8 cellular contexts compared by ENCODE assay signal in the genomic region with DNA sequence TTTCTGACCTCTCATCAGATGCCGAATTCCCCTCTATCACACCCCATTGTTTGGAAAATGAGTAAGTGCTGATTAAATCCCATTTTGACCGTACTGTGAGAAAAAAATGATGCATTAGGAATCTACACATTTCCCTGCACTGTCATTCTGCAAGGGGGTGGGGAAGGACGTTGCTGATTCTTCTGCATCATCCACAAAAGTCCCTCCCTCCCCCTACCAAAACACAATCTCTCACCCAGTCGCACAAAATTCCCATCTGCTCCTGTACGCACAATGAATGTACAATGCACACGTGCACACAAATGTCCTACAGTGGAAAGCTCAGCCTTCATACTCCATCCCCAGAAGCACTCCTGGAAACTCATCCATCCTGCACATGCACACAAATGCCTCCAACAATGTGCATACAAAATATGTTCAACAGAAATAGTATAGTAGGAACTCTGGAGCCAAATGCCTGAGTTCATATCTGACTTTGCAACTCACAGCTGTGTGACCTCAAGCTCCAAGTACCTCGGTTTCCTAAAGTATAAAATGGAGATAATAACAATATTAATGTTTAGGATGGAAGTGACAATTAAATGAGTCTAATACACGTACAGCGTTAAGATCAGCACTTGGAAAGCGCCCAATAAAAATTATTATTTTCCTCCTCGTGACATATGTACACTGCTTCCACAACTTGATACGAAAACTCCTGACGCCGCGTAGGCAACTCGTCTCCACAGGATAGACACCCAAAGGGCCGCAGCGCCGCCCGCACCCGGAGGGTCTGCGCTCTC. TPM values are rescaled to one million over a fixed set of nuclear protein-coding genes. Genes with fewer than 3 reads are reported as not detected.
DNase-seq lines count a peak whose midpoint lies in the region; ATAC-seq and TF ChIP-seq lines count a peak whose summit lies in the region.

No MANE protein-coding gene starts in this region.

- H3K36me3 ChIP-seq in GM23338 (ENCODE audit: insufficient read depth) (no peaks in the 10 kb centered on the region), fibroblast of lung (ENCODE audit: control insufficient read depth, insufficient read depth, low read length) (peaks cover 2% of the 10 kb centered on the region)

- ATAC-seq in GM23338, result no peak
- ATAC-seq in GM21619 (IDR thresholded peaks at IDR 0.05; ENCODE audit: unreplicated experiment), result no peak
- no peak for ATAC-seq in GM18868 (IDR thresholded peaks at IDR 0.05; ENCODE audit: unreplicated experiment)

- peak overlapping the region; percentile 85 for H3K4me2 ChIP-seq in GM23338
- peak overlapping the region; percentile 91 for H3K4me2 ChIP-seq in fibroblast of lung (ENCODE audit: extremely low read depth, insufficient read depth, low read length)

- peak; percentile 29 to 35 for DNase-seq in AML-193 (lab: John Stamatoyannopoulos, UW)
- DNase-seq in GM23338 (ENCODE audit: low spot score), result no peak
- peak; percentile 33 to 79 for DNase-seq in fibroblast of lung (ENCODE audit: low read depth in 2 of 2)
- no peak for DNase-seq in progenitor cell of endocrine pancreas (ENCODE audit: low spot score, unreplicated experiment)
- DNase-seq in activated CD8-positive, alpha-beta memory T cell treated with anti-CD3 and anti-CD28 coated beads for 24 hours, result no peak

- H3K4me3 Mint-ChIP-seq in GM23338 (peak overlapping the region; percentile 88), progenitor cell of endocrine pancreas (ENCODE audit: low read depth) (peak overlapping the region; percentile 79)

- H2AFZ ChIP-seq in GM23338 (peak overlapping the region; percentile 40), fibroblast of lung (ENCODE audit: low read length) (peak overlapping the region; percentile 63)

- TF ChIP-seq CTCF in GM23338 (conservative IDR thresholded peaks at IDR 0.05; ENCODE audit: low read depth in 2 of 2), result no peak
- TF ChIP-seq CTCF in WI38 (IDR thresholded peaks at IDR 0.05; ENCODE audit: low read depth, low read length), result no peak
- no peak for TF ChIP-seq CTCF in fibroblast of lung (conservative IDR thresholded peaks at IDR 0.05 in 1 of 2, IDR thresholded peaks at IDR 0.05 in 1 of 2; ENCODE audit: low read depth in 1 of 2, low read length in 2 of 2)
- no peak for TF ChIP-seq CTCF in progenitor cell of endocrine pancreas (IDR thresholded peaks at IDR 0.05; ENCODE audit: unreplicated experiment)

- H3K27me3 ChIP-seq in GM23338 (ENCODE audit: insufficient read depth), result 0 out of 2 replicates have a peak, but pooled peaks cover 3% of the 10 kb centered on the region
- no peaks in the 10 kb centered on the region for H3K27me3 ChIP-seq in fibroblast of lung (ENCODE audit: control insufficient read depth, insufficient read depth, low read length)

- peak overlapping the region; percentile 94 for H3K9ac ChIP-seq in fibroblast of lung (ENCODE audit: insufficient read depth, low read length)

- H3K4me1 Mint-ChIP-seq in GM23338, result peaks cover 19% of the 10 kb centered on the region
- H3K4me1 Mint-ChIP-seq in progenitor cell of endocrine pancreas (ENCODE audit: low read depth), result peaks cover 21% of the 10 kb centered on the region

- no peaks in the 10 kb centered on the region for H3K36me3 Mint-ChIP-seq in GM23338 (ENCODE audit: low read depth)
- peaks cover 1% of the 10 kb centered on the region for H3K36me3 Mint-ChIP-seq in progenitor cell of endocrine pancreas (ENCODE audit: insufficient read depth)

- H3K4me1 ChIP-seq in GM23338 (ENCODE audit: insufficient read depth) (peaks cover 17% of the 10 kb centered on the region), fibroblast of lung (ENCODE audit: control insufficient read depth, extremely low read depth, insufficient read depth, low read length) (peaks cover 17% of the 10 kb centered on the region)

- H3F3A ChIP-seq in GM23338 (replicated peaks; ENCODE audit: low read depth), result peaks cover 3% of the 10 kb centered on the region; the same call in 1 of the 2 replicates

- H3K4me3 ChIP-seq in GM23338 (peak overlapping the region; percentile 77), WI38 (ENCODE audit: low read depth, low read length) (peak overlapping the region; percentile 83), fibroblast of lung (replicated peaks in 1 of 4; ENCODE audit: control extremely low read depth in 1 of 4, insufficient read depth in 1 of 4, low read depth in 3 of 4, low read length in 4 of 4) (peak overlapping the region; percentile 79 to 92 (median 88))

- no peaks in the 10 kb centered on the region for H3K9me3 ChIP-seq in fibroblast of lung (ENCODE audit: control insufficient read depth, insufficient read depth, low read depth, low read length)

- no peak overlapping the region for H3K27ac Mint-ChIP-seq in GM23338
- peak overlapping the region; percentile 82 for H3K27ac Mint-ChIP-seq in progenitor cell of endocrine pancreas

- H4K20me1 ChIP-seq in GM23338 (replicated peaks; ENCODE audit: insufficient read depth) (peaks cover 8% of the 10 kb centered on the region; the same call in 1 of the 2 replicates), fibroblast of lung (ENCODE audit: control insufficient read depth, extremely low read depth, insufficient read depth, low read length) (no peaks in the 10 kb centered on the region)

- H3K9me3 Mint-ChIP-seq in GM23338, result no peaks in the 10 kb centered on the region
- no peaks in the 10 kb centered on the region for H3K9me3 Mint-ChIP-seq in progenitor cell of endocrine pancreas (ENCODE audit: low read depth)

- H3K27ac ChIP-seq in GM23338 (ENCODE audit: low read depth), result no peak overlapping the region
- peak overlapping the region; percentile 87 for H3K27ac ChIP-seq in fibroblast of lung (ENCODE audit: insufficient read depth, low read length)

- H3K27me3 Mint-ChIP-seq in GM23338 (ENCODE audit: insufficient read depth, low read depth, poor library complexity) (peaks cover 9% of the 10 kb centered on the region), progenitor cell of endocrine pancreas (no peaks in the 10 kb centered on the region)

- H3K79me2 ChIP-seq in GM23338 (replicated peaks; ENCODE audit: insufficient read depth) (peaks cover 13% of the 10 kb centered on the region; the same call in 1 of the 2 replicates), fibroblast of lung (ENCODE audit: control insufficient read depth, insufficient read depth, low read length) (peaks cover 13% of the 10 kb centered on the region)

- no peaks in the 10 kb centered on the region for H3K9me2 ChIP-seq in GM23338 (ENCODE audit: insufficient read depth)

TF ChIP-seq in GM23338, 12 proteins besides CTCF, POLR2A, EP300 and RAD21:
- no peak for TF ChIP-seq POLR2AphosphoS5 (IDR thresholded peaks at IDR 0.05; ENCODE audit: low read depth)

RNA-seq across cellular contexts. Expression of gene TNIP1, which starts 0.8 kb away (rescaled TPM):
- 29.6 and 35.8 TPM in 2 replicates for total RNA-seq in GM23338 (2014; rRNA removed; shearing (Covaris generic))
- polyA plus RNA-seq in GM23338 (2016; fragmentation: Nextera tagmentation; extraction: Ambion mirVana) (10.3 and 12.2 TPM in 2 replicates), fibroblast of lung (32.9 and 47.2 TPM in 2 replicates)
- total RNA-seq in fibroblast of lung (54.7 and 59.1 TPM in 2 replicates), progenitor cell of endocrine pancreas (53.8 and 55.0 TPM in 2 replicates)
- 40.4 and 60.0 TPM in 2 replicates for polyA plus RNA-seq in fibroblast of lung (2012)
- 26.1 and 37.6 TPM in 2 replicates for polyA minus RNA-seq in fibroblast of lung (ENCODE audit: low replicate concordance)

RNA-seq across cellular contexts. Expression of gene GPX3, which starts 59.6 kb away (rescaled TPM):
- total RNA-seq in GM23338 (2014; rRNA removed; shearing (Covaris generic)), result 48.4 and 48.9 TPM in 2 replicates
- polyA plus RNA-seq in GM23338 (2016; fragmentation: Nextera tagmentation; extraction: Ambion mirVana), result 27.6 and 28.0 TPM in 2 replicates
- total RNA-seq in fibroblast of lung, result 126 and 182 TPM in 2 replicates
- 217 and 267 TPM in 2 replicates for polyA plus RNA-seq in fibroblast of lung
- polyA plus RNA-seq in fibroblast of lung (2012), result 92.3 and 130 TPM in 2 replicates
- 201 and 308 TPM in 2 replicates for polyA minus RNA-seq in fibroblast of lung (ENCODE audit: low replicate concordance)
- total RNA-seq in progenitor cell of endocrine pancreas, result 28.2 and 34.1 TPM in 2 replicates

Comparison
In these comparisons a context has a peak if more than half of its experiments do, and no peak if none do; other contexts are left out.
1. DNase-seq: peak in AML-193 (2 of 2) and fibroblast of lung (2 of 2); none in GM23338 (single experiment), progenitor cell of endocrine pancreas (single experiment) and activated CD8-positive, alpha-beta memory T cell treated with anti-CD3 and anti-CD28 coated beads for 24 hours (single experiment).
2. Peak in every context shown above with its lines, with median percentiles within 50 percentile points of each other: H3K4me3 ChIP-seq.